8 cellular contexts compared by ENCODE assay signal in the genomic region with DNA sequence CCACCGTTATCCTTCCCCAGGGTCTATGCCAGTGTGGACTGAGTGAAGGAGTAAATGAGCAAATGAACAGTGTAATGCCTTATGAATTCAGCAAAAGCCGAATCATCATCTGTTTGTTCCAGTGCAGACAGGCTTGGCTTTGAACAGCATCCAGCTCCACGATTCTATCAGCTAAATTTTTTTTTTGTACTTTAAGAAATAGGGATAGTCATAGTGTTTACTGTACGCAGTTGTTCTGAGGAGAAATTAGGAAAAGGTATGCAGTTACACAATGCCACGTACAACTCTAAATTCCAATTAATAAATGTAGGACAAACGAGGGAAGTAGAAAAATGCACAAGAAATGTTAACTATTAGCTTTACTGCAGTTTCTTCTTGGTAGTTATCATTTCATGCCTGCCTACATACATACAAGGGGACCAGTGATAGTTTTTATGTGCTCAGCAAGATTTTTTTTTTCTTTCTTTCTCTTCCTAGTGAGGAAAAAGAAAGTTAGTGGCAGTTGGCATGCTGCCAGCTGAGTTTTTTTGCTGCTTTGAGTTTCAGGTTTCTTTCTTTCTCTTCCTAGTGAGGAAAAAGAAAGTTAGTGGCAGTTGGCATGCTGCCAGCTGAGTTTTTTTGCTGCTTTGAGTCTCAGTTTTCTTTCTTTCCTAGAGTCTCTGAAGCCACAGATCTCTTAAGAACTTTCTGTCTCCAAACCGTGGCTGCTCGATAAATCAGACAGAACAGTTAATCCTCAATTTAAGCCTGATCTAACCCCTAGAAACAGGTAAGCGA. TPM values are rescaled to one million over a fixed set of nuclear protein-coding genes. Genes with fewer than 3 reads are reported as not detected.
A peak's percentile ranks its signal among the peaks of the same experiment; 100 is the strongest.
DNase-seq lines count a peak whose midpoint lies in the region; ATAC-seq and TF ChIP-seq lines count a peak whose summit lies in the region.

A gene (plus strand): TSS at position 646 of the 777 bp plus-strand sequence. CDS start 7,468 bp downstream, outside the sequence.

- intact Hi-C loops in left ventricle myocardium superior (cut with micrococcal nuclease): no loop called here

- peaks cover 6% of the 10 kb centered on the region for H3K4me1 Mint-ChIP-seq in nephron progenitor cell

- H3K27ac ChIP-seq in Peyer's patch: peak within 1 kb of the TSS; percentile 50 to 68 (median 67)

- no peak within 1 kb of the TSS for H3K4me3 Mint-ChIP-seq in nephron progenitor cell

- peak; percentile 63 for DNase-seq in Daoy (ENCODE audit: low read depth)
- DNase-seq in HFF-Myc (ENCODE audit: extremely low read depth, low read depth): peak; percentile 24
- DNase-seq in Peyer's patch: peak in 2 of 3 donors; percentile 40 to 69
- peak; percentile 54 to 61 for DNase-seq in activated naive CD4-positive, alpha-beta T cell treated with anti-CD3 and anti-CD28 coated beads, Interleukin-2, amount 50 U/mL, for 72 hours (ENCODE audit: low spot score in 2 of 2)
- peak; percentile 33 for DNase-seq in left ventricle myocardium superior
- peak; percentile 19 to 23 for DNase-seq in stimulated activated CD4-positive, alpha-beta T cell treated with anti-CD3 and anti-CD28 coated beads, Interleukin-15, amount 100 ng/mL, for 48 hours (ENCODE audit: low read depth in 2 of 2)
- DNase-seq in NCI-H2171 (lab: John Stamatoyannopoulos, UW): no peak
- DNase-seq in nephron progenitor cell: no peak

- TF ChIP-seq CTCF in HFF-Myc (IDR thresholded peaks at IDR 0.05; ENCODE audit: low read depth, low read length, missing control alignments): no peak
- no peak for TF ChIP-seq CTCF in Peyer's patch (IDR thresholded peaks at IDR 0.05)
- no peak for TF ChIP-seq CTCF in nephron progenitor cell (IDR thresholded peaks at IDR 0.05)

- no peak for TF ChIP-seq POLR2A in Peyer's patch (IDR thresholded peaks at IDR 0.05)

- H3K27ac Mint-ChIP-seq in activated naive CD4-positive, alpha-beta T cell treated with anti-CD3 and anti-CD28 coated beads, Interleukin-2, amount 50 U/mL, for 72 hours: peak within 1 kb of the TSS; percentile 93 to 96
- no peak within 1 kb of the TSS for H3K27ac Mint-ChIP-seq in nephron progenitor cell

- H3K9me3 Mint-ChIP-seq in activated naive CD4-positive, alpha-beta T cell treated with anti-CD3 and anti-CD28 coated beads, Interleukin-2, amount 50 U/mL, for 72 hours: no peaks in the 10 kb centered on the region
- H3K9me3 Mint-ChIP-seq in nephron progenitor cell: no peaks in the 10 kb centered on the region

- H3K36me3 Mint-ChIP-seq in activated naive CD4-positive, alpha-beta T cell treated with anti-CD3 and anti-CD28 coated beads, Interleukin-2, amount 50 U/mL, for 72 hours: peaks cover 12 to 38% of the 10 kb centered on the region in 2 donors
- H3K36me3 Mint-ChIP-seq in nephron progenitor cell (ENCODE audit: low read depth): no peaks in the 10 kb centered on the region

- H3K27me3 Mint-ChIP-seq in nephron progenitor cell (ENCODE audit: low read depth, poor library complexity): peaks cover 15% of the 10 kb centered on the region

- H3K36me3 ChIP-seq in Peyer's patch: no peaks in the 10 kb centered on the region

- peak; percentile 53 to 66 for ATAC-seq in activated naive CD4-positive, alpha-beta T cell treated with anti-CD3 and anti-CD28 coated beads, Interleukin-2, amount 50 U/mL, for 72 hours
- ATAC-seq in left ventricle myocardium superior: peak; percentile 47

- no peaks in the 10 kb centered on the region for H3K27me3 ChIP-seq in Peyer's patch

- no peaks in the 10 kb centered on the region for H3K9me3 ChIP-seq in Peyer's patch

- H3K4me3 ChIP-seq in HFF-Myc (replicated peaks; ENCODE audit: low read depth, low read length) (peak within 1 kb of the TSS; percentile 28), Peyer's patch (peak within 1 kb of the TSS; percentile 7 to 35 (median 34))

- H3K4me1 ChIP-seq in Peyer's patch: peaks cover 0 to 6% (median 4%) of the 10 kb centered on the region in 4 donors

RNA-seq across cellular contexts. Expression of the gene that starts here (rescaled TPM):
- 1.5 and 4.5 TPM in 2 replicates for total RNA-seq in Daoy (2014; rRNA removed; shearing (Covaris generic))
- total RNA-seq in Peyer's patch (10 to 100 TPM in 1 of 4 donors, 1 to 10 TPM in 2, under 1 TPM in 1; 0.38 to 11.6 (median 2.9) TPM), left ventricle myocardium superior (6.5 TPM)
- total RNA-seq in activated naive CD4-positive, alpha-beta T cell treated with anti-CD3 and anti-CD28 coated beads, Interleukin-2, amount 50 U/mL, for 72 hours: 100 to 1,000 TPM in 1 of 2 donors, 1 to 10 TPM in 1; 8.4 to 120 TPM

Comparison
In these comparisons a context has a peak if more than half of its experiments do, and no peak if none do; other contexts are left out.
1. DNase-seq: peak in Daoy (single experiment), HFF-Myc (single experiment), Peyer's patch (2 of 3), activated naive CD4-positive, alpha-beta T cell treated with anti-CD3 and anti-CD28 coated beads, Interleukin-2, amount 50 U/mL, for 72 hours (2 of 2), left ventricle myocardium superior (single experiment) and stimulated activated CD4-positive, alpha-beta T cell treated with anti-CD3 and anti-CD28 coated beads, Interleukin-15, amount 100 ng/mL, for 48 hours (2 of 2); none in NCI-H2171 (single experiment) and nephron progenitor cell (single experiment).